ENCODE assay signal across 19 cellular contexts in genomic region chr6:119986934-119987549, GRCh38.
A peak's percentile ranks its signal among the peaks of the same experiment; 100 is the strongest.
DNase-seq lines count a peak whose midpoint lies in the region; ATAC-seq and TF ChIP-seq lines count a peak whose summit lies in the region.
"Had no signal": no experiment of that assay in that cellular context is flagged by ENCODE, and none has a peak within 500 bp of the region (broad histone marks: within the 10 kb centered on the region; RNA-seq: fewer than 3 reads in every experiment).

No MANE protein-coding gene starts in this region.

- H3K56ac ChIP-seq in H9 (ENCODE audit: insufficient read length, low read depth, low read length) = no peak overlapping the region

- no peak overlapping the region for H3K27ac Mint-ChIP-seq in activated CD8-positive, alpha-beta T cell treated with anti-CD3 and anti-CD28 coated beads for 36 hours
- H3K27ac Mint-ChIP-seq in activated CD8-positive, alpha-beta T cell treated with anti-CD3 and anti-CD28 coated beads, Interleukin-2, amount 10 ng/mL, durations not matched to agents 7 days and 5 days = no peak overlapping the region
- H3K27ac Mint-ChIP-seq in H9 = peak overlapping the region in 1 of 3 experiments; percentile 90; a peak in 1 of 7 replicates
- H3K27ac Mint-ChIP-seq: nephron progenitor cell had no signal

- H3K27me3 ChIP-seq in H9 (ENCODE audit: insufficient read depth, low read length) (no peaks in the 10 kb centered on the region), spleen (replicated peaks in 1 of 7) (no peaks in the 10 kb centered on the region)
- H3K27me3 ChIP-seq: BLaER1, tibial artery had no signal

- peak; percentile 3 for DNase-seq in activated CD8-positive, alpha-beta T cell treated with anti-CD3 and anti-CD28 coated beads for 36 hours
- DNase-seq in activated CD8-positive, alpha-beta T cell treated with anti-CD3 and anti-CD28 coated beads, Interleukin-2, amount 10 ng/mL, durations not matched to agents 7 days and 5 days = no peak
- DNase-seq in H9 (peak; percentile 41), OCI-LY7 (ENCODE audit: low spot score) (peak; percentile 42), spleen (peak; percentile 41), midbrain (lab: John Stamatoyannopoulos, UW) (no peak), NCI-H1436 (lab: John Stamatoyannopoulos, UW) (no peak)
- DNase-seq: activated CD4-positive, CD25-positive, alpha-beta regulatory T cell treated with anti-CD3 and anti-CD28 coated beads, Interleukin-2, amount 50 U/mL, for 72 hours; activated effector memory CD4-positive, alpha-beta T cell treated with anti-CD3 and anti-CD28 coated beads, Interleukin-2, amount 50 U/mL, for 16 hours; anterior cingulate cortex; hippocampal formation; MM.1S; NCI-H1930; NCI-H524 treated with DMSO at 0.1 percent for 48 hours; nephron progenitor cell; tibial artery had no signal

- TF ChIP-seq CTCF in activated CD8-positive, alpha-beta T cell treated with anti-CD3 and anti-CD28 coated beads for 36 hours (IDR thresholded peaks at IDR 0.05) = no peak
- TF ChIP-seq CTCF in H9 (conservative IDR thresholded peaks at IDR 0.05) (peak; percentile 42; the same call in 2 of the 3 replicates), OCI-LY7 (conservative IDR thresholded peaks at IDR 0.05; ENCODE audit: low read length) (peak; percentile 57), spleen (IDR thresholded peaks at IDR 0.05 in 8 of 11, conservative IDR thresholded peaks at IDR 0.05 in 3 of 11) (no peak)

- no TSS peak for BruUV-seq in OCI-LY7 (replicated peaks; lab: Mats Ljungman, UMichigan)

- H3K27ac ChIP-seq in H9 (ENCODE audit: insufficient read length, low read depth, low read length) = no peak overlapping the region
- no peak overlapping the region for H3K27ac ChIP-seq in OCI-LY7 (ENCODE audit: low read depth, low read length, poor library complexity, severe bottlenecking)
- H3K27ac ChIP-seq in spleen = no peak overlapping the region
- H3K27ac ChIP-seq: BLaER1, prostate gland, tibial artery had no signal

- H2BK12ac ChIP-seq in H9 (ENCODE audit: insufficient read length, low read depth, low read length) = no peak overlapping the region

- H3K18ac ChIP-seq in H9 (ENCODE audit: insufficient read length, low read depth, low read length) = no peak overlapping the region

- H2BK120ac ChIP-seq in H9 (ENCODE audit: low read depth, low read length, poor library complexity, severe bottlenecking) = no peak overlapping the region

- no CpG with 5 or more reads among the region's 3 CpGs for WGBS in H9 (ENCODE audit: extremely low coverage, insufficient read length, low lambda C conversion rate)
- WGBS in spleen, 5 donors = 54 to 85% (median 80%) methylated on average over 3 of the region's 3 CpGs

- no peaks in the 10 kb centered on the region for H3K79me1 ChIP-seq in H9 (ENCODE audit: insufficient read depth, low read depth, low read length, poor library complexity, severe bottlenecking)

- H2AK5ac ChIP-seq in H9 (ENCODE audit: insufficient read length, low read length) = no peak overlapping the region

- no peak overlapping the region for H4K5ac ChIP-seq in H9 (ENCODE audit: insufficient read length, low read depth, low read length)

- no peak overlapping the region for H2BK5ac ChIP-seq in H9 (ENCODE audit: insufficient read length, low read length)

- H3K9me3 Mint-ChIP-seq in activated CD8-positive, alpha-beta T cell treated with anti-CD3 and anti-CD28 coated beads for 36 hours = no peaks in the 10 kb centered on the region
- H3K9me3 Mint-ChIP-seq in activated CD8-positive, alpha-beta T cell treated with anti-CD3 and anti-CD28 coated beads, Interleukin-2, amount 10 ng/mL, durations not matched to agents 7 days and 5 days (ENCODE audit: insufficient read depth) = no peaks in the 10 kb centered on the region
- no peaks in the 10 kb centered on the region for H3K9me3 Mint-ChIP-seq in H9
- H3K9me3 Mint-ChIP-seq: nephron progenitor cell had no signal

- no peaks in the 10 kb centered on the region for H3K36me3 Mint-ChIP-seq in activated CD8-positive, alpha-beta T cell treated with anti-CD3 and anti-CD28 coated beads for 36 hours (ENCODE audit: low read depth)
- H3K36me3 Mint-ChIP-seq in activated CD8-positive, alpha-beta T cell treated with anti-CD3 and anti-CD28 coated beads, Interleukin-2, amount 10 ng/mL, durations not matched to agents 7 days and 5 days (ENCODE audit: low read depth) = no peaks in the 10 kb centered on the region
- no peaks in the 10 kb centered on the region for H3K36me3 Mint-ChIP-seq in H9 (ENCODE audit: insufficient read depth in 1 of 3, low read depth in 3 of 3)

- H3K4me2 ChIP-seq in H9 (ENCODE audit: insufficient read depth, insufficient read length, low read length) (no peak overlapping the region), OCI-LY7 (ENCODE audit: low read length) (no peak overlapping the region)
- H3K4me2 ChIP-seq: BLaER1 had no signal

- H3K9ac ChIP-seq in H9 (ENCODE audit: extremely low read depth, insufficient read length, low read length) = no peak overlapping the region
- H3K9ac ChIP-seq: BLaER1 had no signal

- H3K79me2 ChIP-seq in H9 (ENCODE audit: insufficient read depth, low read length) (no peaks in the 10 kb centered on the region), OCI-LY7 (ENCODE audit: insufficient read depth, low read depth, low read length) (no peaks in the 10 kb centered on the region)

- no peaks in the 10 kb centered on the region for H3K23me2 ChIP-seq in H9 (ENCODE audit: insufficient read length, low read depth, low read length, poor library complexity, severe bottlenecking)

- H3K27me3 Mint-ChIP-seq in activated CD8-positive, alpha-beta T cell treated with anti-CD3 and anti-CD28 coated beads for 36 hours = peaks cover 1% of the 10 kb centered on the region
- no peaks in the 10 kb centered on the region for H3K27me3 Mint-ChIP-seq in activated CD8-positive, alpha-beta T cell treated with anti-CD3 and anti-CD28 coated beads, Interleukin-2, amount 10 ng/mL, durations not matched to agents 7 days and 5 days (ENCODE audit: low read depth)
- no peaks in the 10 kb centered on the region for H3K27me3 Mint-ChIP-seq in H9 (ENCODE audit: low read depth)

- TF ChIP-seq POLR2A in spleen (IDR thresholded peaks at IDR 0.05) = no peak

- no peaks in the 10 kb centered on the region for H3K9me3 ChIP-seq in H9 (ENCODE audit: control insufficient read depth, low read depth, low read length)
- H3K9me3 ChIP-seq in OCI-LY7 (ENCODE audit: low read length) = no peaks in the 10 kb centered on the region
- H3K9me3 ChIP-seq in spleen = no peaks in the 10 kb centered on the region
- H3K9me3 ChIP-seq: BLaER1, prostate gland, tibial artery had no signal

- H3K4me1 ChIP-seq in H9 (ENCODE audit: insufficient read depth, low read length) = no peaks in the 10 kb centered on the region
- H3K4me1 ChIP-seq in OCI-LY7 (ENCODE audit: insufficient read depth, low read length, poor library complexity, severe bottlenecking) = no peaks in the 10 kb centered on the region
- H3K4me1 ChIP-seq in spleen = no peaks in the 10 kb centered on the region
- H3K4me1 ChIP-seq: BLaER1, prostate gland, tibial artery had no signal

- H3K4ac ChIP-seq in H9 (ENCODE audit: low read depth, low read length) = no peak overlapping the region

- H2AFZ ChIP-seq in H9 (ENCODE audit: low read length) = no peak overlapping the region
- H2AFZ ChIP-seq in OCI-LY7 (ENCODE audit: low read length) = no peak overlapping the region; the same call in 1 of the 2 replicates

- no peak overlapping the region for H3K4me3 Mint-ChIP-seq in activated CD8-positive, alpha-beta T cell treated with anti-CD3 and anti-CD28 coated beads for 36 hours
- no peak overlapping the region for H3K4me3 Mint-ChIP-seq in activated CD8-positive, alpha-beta T cell treated with anti-CD3 and anti-CD28 coated beads, Interleukin-2, amount 10 ng/mL, durations not matched to agents 7 days and 5 days
- no peak overlapping the region for H3K4me3 Mint-ChIP-seq in H9
- H3K4me3 Mint-ChIP-seq: nephron progenitor cell had no signal

- no peak overlapping the region for H3K23ac ChIP-seq in H9 (ENCODE audit: insufficient read length, low read depth, low read length)

- H3K4me1 Mint-ChIP-seq in activated CD8-positive, alpha-beta T cell treated with anti-CD3 and anti-CD28 coated beads for 36 hours (ENCODE audit: low read depth) = no peaks in the 10 kb centered on the region
- H3K4me1 Mint-ChIP-seq in activated CD8-positive, alpha-beta T cell treated with anti-CD3 and anti-CD28 coated beads, Interleukin-2, amount 10 ng/mL, durations not matched to agents 7 days and 5 days (ENCODE audit: low read depth) = no peaks in the 10 kb centered on the region
- no peaks in the 10 kb centered on the region for H3K4me1 Mint-ChIP-seq in H9

- H3K14ac ChIP-seq in H9 (ENCODE audit: insufficient read depth, low read length) = no peak overlapping the region

- no peak overlapping the region for H3T11ph ChIP-seq in H9 (ENCODE audit: low read length)

- H2BK15ac ChIP-seq in H9 (ENCODE audit: low read depth, low read length) = no peak overlapping the region

- no peak for ATAC-seq in activated CD8-positive, alpha-beta T cell treated with anti-CD3 and anti-CD28 coated beads for 36 hours
- no peak for ATAC-seq in activated CD8-positive, alpha-beta T cell treated with anti-CD3 and anti-CD28 coated beads, Interleukin-2, amount 10 ng/mL, durations not matched to agents 7 days and 5 days
- no peak for ATAC-seq in GM21360 (IDR thresholded peaks at IDR 0.05; ENCODE audit: unreplicated experiment)

- no peak overlapping the region for H4K8ac ChIP-seq in H9 (replicated peaks; ENCODE audit: insufficient read length, low read depth, low read length)

- H2BK20ac ChIP-seq in H9 (ENCODE audit: low read depth, low read length, poor library complexity, severe bottlenecking) = no peak overlapping the region

- POLR2A ChIA-PET in activated CD8-positive, alpha-beta T cell treated with anti-CD3 and anti-CD28 coated beads for 36 hours (lab: Charles Lee) = no interaction called here
- POLR2A ChIA-PET in activated CD8-positive, alpha-beta T cell treated with anti-CD3 and anti-CD28 coated beads, Interleukin-2, amount 10 ng/mL, durations not matched to agents 7 days and 5 days (lab: Charles Lee) = no interaction called here
- POLR2A ChIA-PET in OCI-LY7 (lab: Charles Lee) = interaction anchor here (0.5 to 0.8 kb wide), 4 partner anchors 17 to 1251 kb away, joined by 3 to 4 read pairs (median 4); no protein-coding TSS in a partner anchor

- intact Hi-C loops in activated CD8-positive, alpha-beta T cell treated with anti-CD3 and anti-CD28 coated beads for 36 hours (cut with micrococcal nuclease) = no loop called here
- intact Hi-C loops in OCI-LY7 (cut with micrococcal nuclease; ENCODE audit: unreplicated experiment) = no loop called here
- intact Hi-C loops in spleen (cut with DNase I; ENCODE audit: low total_unique reads) = no loop called here

- H4K20me1 ChIP-seq in H9 (ENCODE audit: control insufficient read depth, insufficient read depth, insufficient read length) = no peaks in the 10 kb centered on the region
- H4K20me1 ChIP-seq in OCI-LY7 (ENCODE audit: insufficient read depth, low read length) = no peaks in the 10 kb centered on the region
- H4K20me1 ChIP-seq: BLaER1 had no signal

- no peaks in the 10 kb centered on the region for H3K9me2 ChIP-seq in OCI-LY7 (ENCODE audit: insufficient read depth, low read length)

- CTCF ChIA-PET in activated CD8-positive, alpha-beta T cell treated with anti-CD3 and anti-CD28 coated beads for 36 hours (lab: Charles Lee) = no interaction called here
- CTCF ChIA-PET in activated CD8-positive, alpha-beta T cell treated with anti-CD3 and anti-CD28 coated beads, Interleukin-2, amount 10 ng/mL, durations not matched to agents 7 days and 5 days (lab: Charles Lee) = no interaction called here
- CTCF ChIA-PET in OCI-LY7 (lab: Charles Lee; ENCODE audit: unreplicated experiment) = no interaction called here

- H3K36me3 ChIP-seq in OCI-LY7 (ENCODE audit: insufficient read depth, low read length) = no peaks in the 10 kb centered on the region
- H3K36me3 ChIP-seq in spleen = no peaks in the 10 kb centered on the region
- H3K36me3 ChIP-seq: BLaER1, prostate gland, tibial artery had no signal

- H3K4me3 ChIP-seq in OCI-LY7 (ENCODE audit: low read depth, low read length, poor library complexity, severe bottlenecking) (no peak overlapping the region), spleen (no peak overlapping the region)
- H3K4me3 ChIP-seq: BLaER1, prostate gland, tibial artery had no signal

- no peak overlapping the region for H4K91ac ChIP-seq in H9 (ENCODE audit: insufficient read length, low read depth, low read length)

Comparison
In these comparisons a context has a peak if more than half of its experiments do, and no peak if none do; other contexts are left out.
1. DNase-seq: peak in activated CD8-positive, alpha-beta T cell treated with anti-CD3 and anti-CD28 coated beads for 36 hours (single experiment), H9 (single experiment), OCI-LY7 (single experiment) and spleen (single experiment); none in activated CD8-positive, alpha-beta T cell treated with anti-CD3 and anti-CD28 coated beads, Interleukin-2, amount 10 ng/mL, durations not matched to agents 7 days and 5 days (single experiment), midbrain (single experiment) and NCI-H1436 (single experiment).
2. CTCF ChIP-seq: peak in H9 (single experiment) and OCI-LY7 (single experiment); none in activated CD8-positive, alpha-beta T cell treated with anti-CD3 and anti-CD28 coated beads for 36 hours (single experiment) and spleen (0 of 11).